Comparison of ENCODE assay signal across 8 cellular contexts in genomic region chr2:226813148-226813701, GRCh38. TPM values are rescaled to one million over a fixed set of nuclear protein-coding genes. Genes with fewer than 3 reads are reported as not detected.
DNase-seq lines count a peak whose midpoint lies in the region; ATAC-seq, FAIRE-seq and TF ChIP-seq lines count a peak whose summit lies in the region.

No MANE protein-coding gene starts in this region.

- CTCF ChIA-PET in naive thymus-derived CD4-positive, alpha-beta T cell (lab: Charles Lee), result no interaction called here

- no peak overlapping the region for H3K4me3 Mint-ChIP-seq in naive thymus-derived CD4-positive, alpha-beta T cell

- H3K27me3 ChIP-seq in BE2C, result peaks cover 5% of the 10 kb centered on the region
- no peaks in the 10 kb centered on the region for H3K27me3 ChIP-seq in naive thymus-derived CD4-positive, alpha-beta T cell (ENCODE audit: control insufficient read depth in 2 of 2, insufficient read depth in 2 of 2, low read length in 2 of 2)

- TF ChIP-seq CTCF in BE2C (IDR thresholded peaks at IDR 0.05; ENCODE audit: low read depth, low read length) (peak; percentile 90), fibroblast of the aortic adventitia (IDR thresholded peaks at IDR 0.05; ENCODE audit: insufficient read depth, low read length) (peak; percentile 47)

- POLR2A ChIA-PET in naive thymus-derived CD4-positive, alpha-beta T cell (lab: Charles Lee), result no interaction called here

- no peaks in the 10 kb centered on the region for H3K4me1 Mint-ChIP-seq in naive thymus-derived CD4-positive, alpha-beta T cell

- no peaks in the 10 kb centered on the region for H3K36me3 ChIP-seq in BE2C
- no peaks in the 10 kb centered on the region for H3K36me3 ChIP-seq in naive thymus-derived CD4-positive, alpha-beta T cell (ENCODE audit: control insufficient read depth in 2 of 3, insufficient read depth in 3 of 3, low read length in 3 of 3)

- no peaks in the 10 kb centered on the region for H3K36me3 Mint-ChIP-seq in naive thymus-derived CD4-positive, alpha-beta T cell

- peak; percentile 51 for ATAC-seq in GM18502 (IDR thresholded peaks at IDR 0.05; ENCODE audit: poor library complexity, unreplicated experiment)
- no peak for ATAC-seq in naive thymus-derived CD4-positive, alpha-beta T cell

- H3K27ac Mint-ChIP-seq in naive thymus-derived CD4-positive, alpha-beta T cell, result no peak overlapping the region

- FAIRE-seq in RCC 7860 (lab: Jason Lieb, UNC), result no peak

- DNase-seq in BE2C (no peak), NCI-H82 treated with DMSO at 0.1 percent for 48 hours (lab: John Stamatoyannopoulos, UW; ENCODE audit: unreplicated experiment) (peak; percentile 67), fibroblast of the aortic adventitia (ENCODE audit: low read depth) (peak; percentile 16), RCC 7860 (ENCODE audit: low spot score) (no peak)
- DNase-seq in stimulated activated CD4-positive, alpha-beta T cell treated with anti-CD3 and anti-CD28 coated beads, Interleukin-2, amount 100 ng/mL, for 48 hours, result no peak
- DNase-seq in naive thymus-derived CD4-positive, alpha-beta T cell, result no peak
- DNase-seq in activated CD4-positive, alpha-beta T cell treated with anti-CD3 and anti-CD28 coated beads for 48 hours, result no peak

- H3K27me3 Mint-ChIP-seq in naive thymus-derived CD4-positive, alpha-beta T cell, result peaks cover 21 to 46% (median 42%) of the 10 kb centered on the region in 5 donors

- no peaks in the 10 kb centered on the region for H3K4me1 ChIP-seq in BE2C
- H3K4me1 ChIP-seq in naive thymus-derived CD4-positive, alpha-beta T cell (ENCODE audit: control insufficient read depth in 2 of 2, insufficient read depth in 2 of 2, low read length in 2 of 2), result no peaks in the 10 kb centered on the region

- H3K9me3 Mint-ChIP-seq in naive thymus-derived CD4-positive, alpha-beta T cell, result peaks cover 0 to 1% (median 0%) of the 10 kb centered on the region in 11 donors

- H3K27ac ChIP-seq in naive thymus-derived CD4-positive, alpha-beta T cell (ENCODE audit: low read depth, low read length), result no peak overlapping the region

- no peaks in the 10 kb centered on the region for H3K9me3 ChIP-seq in BE2C
- H3K9me3 ChIP-seq in naive thymus-derived CD4-positive, alpha-beta T cell (ENCODE audit: control insufficient read depth in 2 of 3, low read length in 3 of 3), result no peaks in the 10 kb centered on the region

- H3K4me3 ChIP-seq in BE2C (ENCODE audit: low read depth, low read length) (no peak overlapping the region), fibroblast of the aortic adventitia (ENCODE audit: low read depth, low read length) (no peak overlapping the region)
- H3K4me3 ChIP-seq in naive thymus-derived CD4-positive, alpha-beta T cell (ENCODE audit: low read length), result no peak overlapping the region

- intact Hi-C loops in naive thymus-derived CD4-positive, alpha-beta T cell (cut with micrococcal nuclease), result loop anchor here in 1 of 2 donors (2.0 to 10.0 kb wide), 2 partner anchors 294 to 422 kb away; no protein-coding TSS in a partner anchor

RNA-seq across cellular contexts. Expression of gene IRS1, which starts 13.6 kb away (rescaled TPM):
- polyA plus RNA-seq in BE2C (2012; ENCODE audit: insufficient read depth, insufficient read length, low read depth), result 7.8 TPM
- total RNA-seq in fibroblast of the aortic adventitia (ENCODE audit: low replicate concordance), result 8.2 and 29.7 TPM in 2 replicates
- total RNA-seq in naive thymus-derived CD4-positive, alpha-beta T cell, result 1 to 10 TPM; 1.3 to 7.1 (median 4.4) TPM
- under 1 TPM; 0.40 to 0.65 TPM for polyA plus RNA-seq in naive thymus-derived CD4-positive, alpha-beta T cell

RNA-seq across cellular contexts. Expression of gene RHBDD1, which starts 22.6 kb away (rescaled TPM):
- polyA plus RNA-seq in BE2C (2012; ENCODE audit: insufficient read depth, insufficient read length, low read depth), result 40.9 TPM
- total RNA-seq in fibroblast of the aortic adventitia (ENCODE audit: low replicate concordance), result 19.5 and 45.0 TPM in 2 replicates
- total RNA-seq in naive thymus-derived CD4-positive, alpha-beta T cell, result 10 to 100 TPM; 42.9 to 70.8 (median 62.1) TPM
- polyA plus RNA-seq in naive thymus-derived CD4-positive, alpha-beta T cell, result 10 to 100 TPM; 21.2 to 21.5 TPM

Comparison
In these comparisons a context has a peak if more than half of its experiments do, and no peak if none do; other contexts are left out.
1. DNase-seq: peak in NCI-H82 treated with DMSO at 0.1 percent for 48 hours (single experiment) and fibroblast of the aortic adventitia (single experiment); none in BE2C (single experiment), stimulated activated CD4-positive, alpha-beta T cell treated with anti-CD3 and anti-CD28 coated beads, Interleukin-2, amount 100 ng/mL, for 48 hours (0 of 2), naive thymus-derived CD4-positive, alpha-beta T cell (0 of 9), RCC 7860 (single experiment) and activated CD4-positive, alpha-beta T cell treated with anti-CD3 and anti-CD28 coated beads for 48 hours (single experiment).